In the genomic region with DNA sequence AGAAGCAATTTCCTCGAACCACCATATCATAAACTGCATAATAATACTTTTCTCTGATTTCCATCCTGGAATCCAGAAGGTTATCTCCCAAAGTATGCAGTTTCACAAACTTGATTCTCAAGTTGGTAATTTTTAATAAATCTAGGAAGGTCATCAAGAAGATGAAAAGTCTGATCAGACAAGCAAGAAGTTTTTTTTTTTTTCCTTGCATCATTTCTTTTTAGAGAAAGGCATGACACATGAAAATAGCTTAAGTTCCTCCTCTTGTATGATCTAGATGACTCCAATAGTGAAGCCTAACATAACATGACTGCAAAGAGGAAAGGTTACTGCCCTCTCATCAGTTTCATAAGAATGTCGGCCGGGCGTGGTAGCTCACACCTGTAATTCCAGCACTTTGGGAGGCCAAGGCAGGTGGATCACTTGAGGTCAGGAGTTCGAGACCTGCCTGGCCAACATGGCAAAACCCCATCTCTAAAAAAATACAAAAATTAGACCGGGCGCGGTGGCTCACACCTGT, we compare ENCODE assay signal across 23 cellular contexts. TPM values are rescaled to one million over a fixed set of nuclear protein-coding genes. Genes with fewer than 3 reads are reported as not detected.
"Had no signal": no experiment of that assay in that cellular context is flagged by ENCODE, and none has a peak within 500 bp of the region (broad histone marks: within the 10 kb centered on the region; RNA-seq: fewer than 3 reads in every experiment).

No MANE protein-coding gene starts in this region.

- H3K9me3 ChIP-seq: left ventricle myocardium inferior, mucosa of descending colon, pancreas, prostate gland, spleen, suprapubic skin, thoracic aorta, tibial artery, upper lobe of left lung, vagina had no signal

- H3K4me1 ChIP-seq: pancreas, prostate gland, spleen, tibial artery had no signal

- H3K27ac ChIP-seq: left ventricle myocardium inferior, pancreas, prostate gland, spleen, suprapubic skin, thoracic aorta, tibial artery, upper lobe of left lung, vagina had no signal

- ATAC-seq: mucosa of descending colon; naive thymus-derived CD4-positive, alpha-beta T cell; natural killer cell treated with Interleukin-12 subunit alpha and Interleukin-12 subunit beta and Interleukin-15 and Interleukin-18, amount 100 ng/mL, for 72 hours; pancreas; right cardiac atrium; sciatic nerve; stimulated activated effector memory CD8-positive, alpha-beta T cell treated with anti-CD3 and anti-CD28 coated beads, Interleukin-12 subunit alpha, Interleukin-12 subunit beta, amount 100 ng/mL, for 72 hours had no signal

- H3K4me3 ChIP-seq: left ventricle myocardium inferior, lung, mucosa of descending colon, pancreas, prostate gland, spleen, suprapubic skin, thoracic aorta, tibial artery, upper lobe of left lung, vagina had no signal

- DNase-seq: islet precursor cell; left ventricle myocardium inferior; mesendoderm; mucosa of descending colon; naive thymus-derived CD4-positive, alpha-beta T cell; pancreas; posterior cingulate gyrus; retina; right cardiac atrium; small intestine; spleen; stimulated activated CD4-positive, alpha-beta T cell treated with anti-CD3 and anti-CD28 coated beads, Interleukin-4, amount 100 ng/mL, for 24 hours; stimulated activated naive CD4-positive, alpha-beta T cell; tibial artery; upper lobe of left lung had no signal

- H3K27me3 ChIP-seq: pancreas, spleen, suprapubic skin, tibial artery, upper lobe of left lung, vagina had no signal

- H3K36me3 ChIP-seq: prostate gland had no signal

RNA-seq across cellular contexts. Expression of gene LAMB1, which starts 22.2 kb away (rescaled TPM):
- total RNA-seq: naive thymus-derived CD4-positive, alpha-beta T cell; natural killer cell treated with Interleukin-12 subunit alpha and Interleukin-12 subunit beta and Interleukin-15 and Interleukin-18, amount 100 ng/mL, for 72 hours had no signal
